In genomic region chr12:113647048-113647447, GRCh38 we compare ENCODE assay signal across 13 cellular contexts.
DNase-seq lines count a peak whose midpoint lies in the region; ATAC-seq, FAIRE-seq and TF ChIP-seq lines count a peak whose summit lies in the region.
"Had no signal": no experiment of that assay in that cellular context is flagged by ENCODE, and none has a peak within 500 bp of the region (broad histone marks: within the 10 kb centered on the region; RNA-seq: fewer than 3 reads in every experiment).

No MANE protein-coding gene starts in this region.

- H3K9me3 ChIP-seq in endodermal cell (ENCODE audit: control insufficient read depth, low read length) (no peaks in the 10 kb centered on the region), upper lobe of right lung (no peaks in the 10 kb centered on the region), heart right ventricle (no peaks in the 10 kb centered on the region), pancreas (no peaks in the 10 kb centered on the region)
- H3K9me3 ChIP-seq: esophagus muscularis mucosa had no signal

- no peak for FAIRE-seq in pancreas (lab: Jason Lieb, UNC)

- peak; percentile 55 for TF ChIP-seq CTCF in 22Rv1 (IDR thresholded peaks at IDR 0.05)
- TF ChIP-seq CTCF in Calu3 (IDR thresholded peaks at IDR 0.05; ENCODE audit: unreplicated experiment), result peak; percentile 25
- peak; percentile 71 for TF ChIP-seq CTCF in endodermal cell (conservative IDR thresholded peaks at IDR 0.05)
- TF ChIP-seq CTCF in upper lobe of right lung (IDR thresholded peaks at IDR 0.05), result no peak
- peak in 1 of 9 donors; percentile 12 for TF ChIP-seq CTCF in heart right ventricle (IDR thresholded peaks at IDR 0.05)
- TF ChIP-seq CTCF in pancreas (IDR thresholded peaks at IDR 0.05), result no peak

- H3K27ac ChIP-seq in 22Rv1 (no peak overlapping the region), endodermal cell (ENCODE audit: low read depth, low read length) (no peak overlapping the region), upper lobe of right lung (no peak overlapping the region), heart right ventricle (no peak overlapping the region), pancreas (no peak overlapping the region)
- H3K27ac ChIP-seq: esophagus muscularis mucosa had no signal

- H3K9me3 Mint-ChIP-seq in Calu3 (ENCODE audit: low read depth, unreplicated experiment) (no peaks in the 10 kb centered on the region), endodermal cell (peaks cover 2% of the 10 kb centered on the region)
- H3K9me3 Mint-ChIP-seq: stimulated activated naive CD8-positive, alpha-beta T cell treated with anti-CD3 and anti-CD28 coated beads, Interleukin-15, Interleukin-2, amounts not matched to agents 100 ng/mL and 50 ng/mL, for 24 hours had no signal

- intact Hi-C loops in Calu3 (cut with micrococcal nuclease; ENCODE audit: unreplicated experiment) (loop anchor here (5.0 kb wide), 1 partner anchor 265 kb away; no protein-coding TSS in a partner anchor), upper lobe of right lung (cut with DNase I) (no loop called here), heart right ventricle (cut with DNase I) (no loop called here), pancreas (cut with DNase I) (no loop called here)

- WGBS in endodermal cell (ENCODE audit: insufficient coverage in 1 of 2, insufficient read length in 1 of 2), 2 experiments, result 78 to 100% methylated on average over 1 to 4 of the region's 4 CpGs
- WGBS in heart right ventricle, 2 donors, result 69 to 73% methylated on average over 4 of the region's 4 CpGs
- WGBS in pancreas, 2 donors, result 67 to 70% methylated on average over 4 of the region's 4 CpGs

- H3K27me3 Mint-ChIP-seq in Calu3 (ENCODE audit: unreplicated experiment), result peaks cover 97% of the 10 kb centered on the region
- peaks cover 42% of the 10 kb centered on the region for H3K27me3 Mint-ChIP-seq in endodermal cell (ENCODE audit: insufficient read depth)

- no peaks in the 10 kb centered on the region for H3K36me3 Mint-ChIP-seq in Calu3 (ENCODE audit: insufficient read depth, unreplicated experiment)
- H3K36me3 Mint-ChIP-seq in endodermal cell (ENCODE audit: low read depth), result no peaks in the 10 kb centered on the region
- H3K36me3 Mint-ChIP-seq: naive thymus-derived CD8-positive, alpha-beta T cell had no signal

- H3K36me3 ChIP-seq in endodermal cell (ENCODE audit: control insufficient read depth, insufficient read depth, low read length), result no peaks in the 10 kb centered on the region
- H3K36me3 ChIP-seq in upper lobe of right lung, result no peaks in the 10 kb centered on the region
- H3K36me3 ChIP-seq in heart right ventricle, result no peaks in the 10 kb centered on the region
- H3K36me3 ChIP-seq in pancreas, result no peaks in the 10 kb centered on the region
- H3K36me3 ChIP-seq: esophagus muscularis mucosa had no signal

- CTCF ChIA-PET in Calu3 (lab: Charles Lee), result no interaction called here

- H3K4me1 Mint-ChIP-seq in Calu3 (ENCODE audit: low read depth, unreplicated experiment) (no peaks in the 10 kb centered on the region), endodermal cell (peaks cover 17% of the 10 kb centered on the region)
- H3K4me1 Mint-ChIP-seq: naive thymus-derived CD8-positive, alpha-beta T cell had no signal

- peaks cover 16% of the 10 kb centered on the region for H3K27me3 ChIP-seq in endodermal cell (ENCODE audit: control insufficient read depth, insufficient read depth, low read length, poor library complexity, severe bottlenecking)
- peaks cover 51% of the 10 kb centered on the region for H3K27me3 ChIP-seq in upper lobe of right lung
- H3K27me3 ChIP-seq in heart right ventricle, result peaks cover 0 to 95% (median 82%) of the 10 kb centered on the region in 7 donors
- H3K27me3 ChIP-seq in pancreas, result peaks cover 0 to 3% (median 0%) of the 10 kb centered on the region in 4 donors

- peaks cover 3% of the 10 kb centered on the region for H3K4me1 ChIP-seq in endodermal cell (ENCODE audit: control insufficient read depth, insufficient read depth, low read length)
- H3K4me1 ChIP-seq in upper lobe of right lung, result no peaks in the 10 kb centered on the region
- no peaks in the 10 kb centered on the region for H3K4me1 ChIP-seq in heart right ventricle
- no peaks in the 10 kb centered on the region for H3K4me1 ChIP-seq in pancreas
- H3K4me1 ChIP-seq: esophagus muscularis mucosa had no signal

- peak; percentile 15 for DNase-seq in Calu3
- DNase-seq in NCI-H2196 treated with DMSO at 0.1 percent for 48 hours (lab: John Stamatoyannopoulos, UW; ENCODE audit: unreplicated experiment), result peak; percentile 9
- DNase-seq in endodermal cell, result peak; percentile 79
- DNase-seq in upper lobe of right lung, result no peak
- no peak for DNase-seq in kidney tubule cell (ENCODE audit: low spot score)
- DNase-seq in heart right ventricle, result no peak
- DNase-seq in pancreas, result no peak
- DNase-seq: activated CD8-positive, alpha-beta memory T cell treated with anti-CD3 and anti-CD28 coated beads, Interleukin-2, amount 50 U/mL, for 48 hours; naive thymus-derived CD8-positive, alpha-beta T cell; T-helper 2 cell had no signal

- H3K4me3 ChIP-seq in endodermal cell (ENCODE audit: low read length), result no peak overlapping the region
- no peak overlapping the region for H3K4me3 ChIP-seq in upper lobe of right lung
- H3K4me3 ChIP-seq in heart right ventricle, result no peak overlapping the region
- H3K4me3 ChIP-seq in pancreas, result no peak overlapping the region
- H3K4me3 ChIP-seq: esophagus muscularis mucosa had no signal

- no TSS peak for BruUV-seq in Calu3 (replicated peaks; lab: Mats Ljungman, UMichigan)

- no peak overlapping the region for H3K27ac Mint-ChIP-seq in Calu3 (ENCODE audit: unreplicated experiment)
- H3K27ac Mint-ChIP-seq in endodermal cell, result no peak overlapping the region
- H3K27ac Mint-ChIP-seq: naive thymus-derived CD8-positive, alpha-beta T cell; stimulated activated naive CD8-positive, alpha-beta T cell treated with anti-CD3 and anti-CD28 coated beads, Interleukin-15, Interleukin-2, amounts not matched to agents 100 ng/mL and 50 ng/mL, for 24 hours had no signal

- H3K4me3 Mint-ChIP-seq in Calu3 (ENCODE audit: low read depth, unreplicated experiment) (no peak overlapping the region), endodermal cell (no peak overlapping the region)
- H3K4me3 Mint-ChIP-seq: naive thymus-derived CD8-positive, alpha-beta T cell; stimulated activated naive CD8-positive, alpha-beta T cell treated with anti-CD3 and anti-CD28 coated beads, Interleukin-15, Interleukin-2, amounts not matched to agents 100 ng/mL and 50 ng/mL, for 24 hours had no signal

- no peak overlapping the region for H3K9ac ChIP-seq in endodermal cell (ENCODE audit: extremely low read depth, low read length, poor library complexity, severe bottlenecking)

- ATAC-seq in upper lobe of right lung, result no peak
- no peak for ATAC-seq in heart right ventricle
- ATAC-seq in pancreas, result no peak
- ATAC-seq: naive thymus-derived CD8-positive, alpha-beta T cell had no signal

Comparison
In these comparisons a context has a peak if more than half of its experiments do, and no peak if none do; other contexts are left out.
1. CTCF ChIP-seq: peak in 22Rv1 (single experiment), Calu3 (single experiment) and endodermal cell (single experiment); none in upper lobe of right lung (single experiment) and pancreas (0 of 4).
2. DNase-seq: peak in Calu3 (single experiment), NCI-H2196 treated with DMSO at 0.1 percent for 48 hours (single experiment) and endodermal cell (single experiment); none in upper lobe of right lung (single experiment), kidney tubule cell (single experiment), heart right ventricle (0 of 2) and pancreas (0 of 6).